8 cellular contexts compared by ENCODE assay signal in genomic region chr7:76201732-76202665, GRCh38. TPM values are rescaled to one million over a fixed set of nuclear protein-coding genes. Genes with fewer than 3 reads are reported as not detected.
A peak's percentile ranks its signal among the peaks of the same experiment; 100 is the strongest.
DNase-seq lines count a peak whose midpoint lies in the region; ATAC-seq, FAIRE-seq and TF ChIP-seq lines count a peak whose summit lies in the region.

TSS of gene SRRM3 (plus strand) at chr7:76201896. CDS start at chr7:76235067, 33,171 bp downstream.

- 3% methylated on average over 57 of the region's 57 CpGs for WGBS in right cardiac atrium

- H3K27ac ChIP-seq in angular gyrus (ENCODE audit: low read depth, low read length): peak within 1 kb of the TSS; percentile 30
- H3K27ac ChIP-seq in right cardiac atrium (ENCODE audit: low read length): no peak within 1 kb of the TSS

- no peak within 1 kb of the TSS for H3K4me3 ChIP-seq in right cardiac atrium (ENCODE audit: low read length)

- FAIRE-seq in H54 (lab: Jason Lieb, UNC): no peak

- intact Hi-C loops in right cardiac atrium (cut with DNase I): no loop called here

- no peaks in the 10 kb centered on the region for H3K4me1 ChIP-seq in right cardiac atrium (ENCODE audit: control insufficient read depth, insufficient read depth, low read length)

- DNase-seq in CMK (ENCODE audit: low read depth): peak; percentile 42
- DNase-seq in H54 (ENCODE audit: insufficient read length, low spot score): peak; percentile 74
- peak; percentile 5 for DNase-seq in NCI-H1436 treated with DMSO at 0.1 percent for 48 hours (lab: John Stamatoyannopoulos, UW)
- DNase-seq in T-helper 22 cell (ENCODE audit: low read depth): peak; percentile 59
- peak; percentile 74 to 92 (median 91) for DNase-seq in right cardiac atrium
- DNase-seq in renal cortical epithelial cell (ENCODE audit: low read depth): peak; percentile 2

- no peak for TF ChIP-seq POLR2A in H54 (IDR thresholded peaks at IDR 0.05; ENCODE audit: low read depth, low read length)

- no peaks in the 10 kb centered on the region for H3K9me3 ChIP-seq in right cardiac atrium (ENCODE audit: control insufficient read depth, low read length)

- peak; percentile 85 to 91 for ATAC-seq in right cardiac atrium
- no peak for ATAC-seq in HG03097 (IDR thresholded peaks at IDR 0.05; ENCODE audit: low FRiP score, unreplicated experiment)

- no peaks in the 10 kb centered on the region for H3K27me3 ChIP-seq in right cardiac atrium (ENCODE audit: control insufficient read depth, insufficient read depth)

RNA-seq across cellular contexts. Expression of gene SRRM3, which starts in this region (rescaled TPM):
- total RNA-seq in right cardiac atrium: 10 to 100 TPM; 20.6 to 25.2 (median 23.4) TPM
- 52.8 TPM for polyA plus RNA-seq in right cardiac atrium
- 0.30 TPM in 1 of 2 replicates, not detected in the other for total RNA-seq in renal cortical epithelial cell

Comparison
In these comparisons a context has a peak if more than half of its experiments do, and no peak if none do; other contexts are left out.
1. RNA of gene SRRM3 (total RNA-seq): 20.6 to 25.2 TPM in right cardiac atrium; 0.30 TPM in renal cortical epithelial cell; every median in the first group is over 10 times any median in the second.
2. Peak in DNase-seq in renal cortical epithelial cell; RNA of the gene not detected or under 1 TPM.
3. DNase-seq: peak in every context shown above with its lines; median percentile 91 in right cardiac atrium; 74 in H54; 59 in T-helper 22 cell; 42 in CMK; 5 in NCI-H1436 treated with DMSO at 0.1 percent for 48 hours; 2 in renal cortical epithelial cell.